ENCODE assay signal across 14 cellular contexts in genomic region chr15:69000725-69001503, GRCh38. TPM values are rescaled to one million over a fixed set of nuclear protein-coding genes. Genes with fewer than 3 reads are reported as not detected.
"Had no signal": no experiment of that assay in that cellular context is flagged by ENCODE, and none has a peak within 500 bp of the region (broad histone marks: within the 10 kb centered on the region; RNA-seq: fewer than 3 reads in every experiment).

No MANE protein-coding gene starts in this region.

- H3K27ac Mint-ChIP-seq: activated CD4-positive, alpha-beta memory T cell treated with anti-CD3 and anti-CD28 coated beads for 36 hours; activated naive CD8-positive, alpha-beta T cell; stimulated activated memory B cell treated with anti-CD40 and anti-IgM and Interleukin-4, amounts not matched to agents 10 μg/mL and 1 μg/mL and 100 μg/mL, for 72 hours had no signal

- H3K4me1 Mint-ChIP-seq: stimulated activated memory B cell treated with anti-CD40 and anti-IgM and Interleukin-4, amounts not matched to agents 10 μg/mL and 1 μg/mL and 100 μg/mL, for 72 hours had no signal

- H3K4me1 ChIP-seq: left lung had no signal

- H3K36me3 Mint-ChIP-seq: activated naive CD8-positive, alpha-beta T cell; stimulated activated memory B cell treated with anti-CD40 and anti-IgM and Interleukin-4, amounts not matched to agents 10 μg/mL and 1 μg/mL and 100 μg/mL, for 72 hours had no signal

- DNase-seq: activated CD4-positive, alpha-beta memory T cell treated with anti-CD3 and anti-CD28 coated beads for 36 hours; activated CD4-positive, alpha-beta T cell treated with anti-CD3 and anti-CD28 coated beads for 1 hour; activated effector memory CD4-positive, alpha-beta T cell treated with anti-CD3 and anti-CD28 coated beads, Interleukin-2, amount 50 U/mL, for 16 hours; activated T-cell treated with anti-CD3 and anti-CD28 coated beads, Interleukin-2, amount 50 U/mL, for 4 hours; brain microvascular endothelial cell; dorsolateral prefrontal cortex; foreskin melanocyte; heart left ventricle; left lung; mesendoderm; tibial artery had no signal

- H3K4me3 ChIP-seq: dorsolateral prefrontal cortex, heart left ventricle, left lung, tibial artery had no signal

- H3K4me3 Mint-ChIP-seq: activated CD4-positive, alpha-beta memory T cell treated with anti-CD3 and anti-CD28 coated beads for 36 hours; activated naive CD8-positive, alpha-beta T cell; activated T-cell treated with anti-CD3 and anti-CD28 coated beads, Interleukin-2, amount 50 U/mL, for 4 hours; stimulated activated memory B cell treated with anti-CD40 and anti-IgM and Interleukin-4, amounts not matched to agents 10 μg/mL and 1 μg/mL and 100 μg/mL, for 72 hours had no signal

- H3K9me3 ChIP-seq: heart left ventricle, tibial artery had no signal

- H3K27ac ChIP-seq: brain microvascular endothelial cell, dorsolateral prefrontal cortex, left lung, tibial artery had no signal

- ATAC-seq: activated T-cell treated with anti-CD3 and anti-CD28 coated beads, Interleukin-2, amount 50 U/mL, for 4 hours; stimulated activated memory B cell treated with anti-CD40 and anti-IgM and Interleukin-4, amounts not matched to agents 10 μg/mL and 1 μg/mL and 100 μg/mL, for 72 hours had no signal

- H3K36me3 ChIP-seq: brain microvascular endothelial cell, heart left ventricle, left lung, tibial artery had no signal

- H3K27me3 ChIP-seq: brain microvascular endothelial cell, heart left ventricle, left lung had no signal

RNA-seq across cellular contexts. Expression of gene NOX5, which starts 13.6 kb away (rescaled TPM):
- total RNA-seq: activated T-cell treated with anti-CD3 and anti-CD28 coated beads, Interleukin-2, amount 50 U/mL, for 4 hours; chondrocyte had no signal
